Comparison of ENCODE assay signal across 21 cellular contexts in genomic region chr11:67571443-67571842, GRCh38. TPM values are rescaled to one million over a fixed set of nuclear protein-coding genes. Genes with fewer than 3 reads are reported as not detected.
A peak's percentile ranks its signal among the peaks of the same experiment; 100 is the strongest.
DNase-seq lines count a peak whose midpoint lies in the region; ATAC-seq, FAIRE-seq and TF ChIP-seq lines count a peak whose summit lies in the region.
"Had no signal": no experiment of that assay in that cellular context is flagged by ENCODE, and none has a peak within 500 bp of the region (broad histone marks: within the 10 kb centered on the region; RNA-seq: fewer than 3 reads in every experiment).

No MANE protein-coding gene starts in this region.

- H3K9me3 ChIP-seq in HepG2 (ENCODE audit: low read length) (no peaks in the 10 kb centered on the region), right lobe of liver (no peaks in the 10 kb centered on the region), mucosa of descending colon (no peaks in the 10 kb centered on the region)

- H3K27ac ChIP-seq in HepG2 (ENCODE audit: extremely low read length, insufficient read depth, low read length) (no peak overlapping the region), right lobe of liver (no peak overlapping the region), VCaP (peak overlapping the region; percentile 44; the same call in 1 of the 2 replicates)
- H3K27ac ChIP-seq: BLaER1 had no signal

- no peak overlapping the region for H3K4me3 ChIP-seq in HepG2 (replicated peaks in 1 of 3; ENCODE audit: insufficient read depth in 1 of 3, low read depth in 2 of 3, low read length in 3 of 3)
- no peak overlapping the region for H3K4me3 ChIP-seq in right lobe of liver
- no peak overlapping the region for H3K4me3 ChIP-seq in mucosa of descending colon
- H3K4me3 ChIP-seq: BLaER1, GM12878 had no signal

- no peak for FAIRE-seq in HepG2 (lab: Jason Lieb, UNC)
- FAIRE-seq: GM12878 had no signal

- intact Hi-C loops in HepG2 (cut with micrococcal nuclease; ENCODE audit: unreplicated experiment) (no loop called here), right lobe of liver (cut with DNase I) (no loop called here), mucosa of descending colon (cut with DNase I, micrococcal nuclease) (no loop called here)

- H3K27me3 ChIP-seq in HepG2 (ENCODE audit: control insufficient read depth in 1 of 2, insufficient read depth in 2 of 2, low read length in 2 of 2) (no peaks in the 10 kb centered on the region), right lobe of liver (no peaks in the 10 kb centered on the region)
- H3K27me3 ChIP-seq: BLaER1 had no signal

- in situ Hi-C loops in HepG2 (cut with HindIII; ENCODE audit: extremely low pct_ligation_motif_present, low pct_unique_long_range_greater_than_20kb): no loop called here

- H3K4me2 ChIP-seq in HepG2 (ENCODE audit: low read depth, low read length): no peak overlapping the region
- H3K4me2 ChIP-seq: BLaER1 had no signal

- peaks cover 10% of the 10 kb centered on the region for H3K4me1 ChIP-seq in HepG2 (ENCODE audit: insufficient read depth, low read length)
- H3K4me1 ChIP-seq in right lobe of liver: no peaks in the 10 kb centered on the region
- no peaks in the 10 kb centered on the region for H3K4me1 ChIP-seq in mucosa of descending colon (ENCODE audit: low read depth)

- CTCF ChIA-PET in HepG2 (lab: Yijun Ruan, JAX; ENCODE audit: low intra/inter-chr PET ratio, low total read pairs): no interaction called here

- POLR2A ChIA-PET in HepG2 (lab: Yijun Ruan, JAX): no interaction called here

- TF ChIP-seq RAD21 in HepG2 (CRISPR knock-in tag; IDR thresholded peaks at IDR 0.05): no peak

- no peak for DNase-seq in HepG2 (ENCODE audit: low spot score)
- no peak for DNase-seq in right lobe of liver
- DNase-seq in iPS-NIHi11 (ENCODE audit: low spot score): peak; percentile 0
- DNase-seq in DMS 273 treated with DMSO at 0.1 percent for 48 hours (lab: John Stamatoyannopoulos, UW): no peak
- DNase-seq in mucosa of descending colon: no peak
- DNase-seq: 8988T; CD4-positive, alpha-beta memory T cell; DND-41; EL; GOT3; H7 had no signal

- no TSS peak for BruUV-seq in HepG2 (replicated peaks; lab: Mats Ljungman, UMichigan)

- TF ChIP-seq POLR2A in HepG2 (IDR thresholded peaks at IDR 0.05; ENCODE audit: insufficient read depth in 1 of 2, low read depth in 2 of 2, low read length in 2 of 2) (no peak), right lobe of liver (IDR thresholded peaks at IDR 0.05) (no peak)

- TF ChIP-seq CTCF in HepG2 (CRISPR knock-in tag; IDR thresholded peaks at IDR 0.05) (no peak), right lobe of liver (IDR thresholded peaks at IDR 0.05) (no peak), VCaP (conservative IDR thresholded peaks at IDR 0.05) (no peak), mucosa of descending colon (IDR thresholded peaks at IDR 0.05) (no peak)

- no peak for TF ChIP-seq EP300 in HepG2 (IDR thresholded peaks at IDR 0.05; ENCODE audit: low read depth in 2 of 2, low read length in 2 of 2)
- no peak for TF ChIP-seq EP300 in HepG2 (CRISPR knock-in tag; IDR thresholded peaks at IDR 0.05; ENCODE audit: borderline replicate concordance)

- no peaks in the 10 kb centered on the region for H3K79me2 ChIP-seq in HepG2 (ENCODE audit: insufficient read depth, low read length)

- WGBS in HepG2 (ENCODE audit: low lambda C conversion rate): 38% methylated on average over 4 of the region's 6 CpGs
- WGBS in right lobe of liver (ENCODE audit: insufficient coverage, low coverage, low lambda C conversion rate, missing lambda C conversion rate): 72% methylated on average over 3 of the region's 6 CpGs

- no peak overlapping the region for H3K9ac ChIP-seq in HepG2 (ENCODE audit: insufficient read depth, low read depth, low read length)
- H3K9ac ChIP-seq: BLaER1 had no signal

- no peaks in the 10 kb centered on the region for H4K20me1 ChIP-seq in HepG2 (ENCODE audit: insufficient read depth, low read length)
- H4K20me1 ChIP-seq: BLaER1 had no signal

- no peak overlapping the region for H2AFZ ChIP-seq in HepG2 (ENCODE audit: low read length)

- no peak for ATAC-seq in HepG2
- ATAC-seq in right lobe of liver: no peak
- no peak for ATAC-seq in GM21447 (IDR thresholded peaks at IDR 0.05; ENCODE audit: unreplicated experiment)
- ATAC-seq in mucosa of descending colon: no peak
- ATAC-seq in HG03039 (IDR thresholded peaks at IDR 0.05; ENCODE audit: unreplicated experiment): no peak
- ATAC-seq: GM12878 had no signal

- H3K36me3 ChIP-seq in HepG2 (replicated peaks in 1 of 2; ENCODE audit: control insufficient read depth in 1 of 2, insufficient read depth in 2 of 2, low read length in 2 of 2) (no peaks in the 10 kb centered on the region), right lobe of liver (no peaks in the 10 kb centered on the region), mucosa of descending colon (ENCODE audit: low read depth) (no peaks in the 10 kb centered on the region)
- H3K36me3 ChIP-seq: BLaER1 had no signal

RNA-seq across cellular contexts. Expression of gene GSTP1, which starts 12.2 kb away (rescaled TPM):
- total RNA-seq in HepG2 (2016; rRNA removed; fragmentation: Illumina TruSeq; extraction: Trizol): not detected in 2 replicates
- not detected in 2 replicates for total RNA-seq in HepG2 (2016; cell fraction: cytosol; rRNA removed; fragmentation: Illumina TruSeq; extraction: Trizol; ENCODE audit: low read depth)
- not detected in 2 replicates for total RNA-seq in HepG2 (2016; cell fraction: insoluble cytoplasmic fraction; rRNA removed; fragmentation: Illumina TruSeq; extraction: Trizol)
- total RNA-seq in HepG2 (2016; cell fraction: membrane; rRNA removed; fragmentation: Illumina TruSeq; extraction: Trizol): not detected in 2 replicates
- not detected in 2 replicates for total RNA-seq in HepG2 (2016; cell fraction: nucleus; rRNA removed; fragmentation: Illumina TruSeq; extraction: Trizol)
- 0.33 TPM in 1 of 2 replicates, not detected in the other for polyA plus RNA-seq in HepG2 (2011; rRNA removed)
- polyA plus RNA-seq in HepG2 (2011; cell fraction: cytosol; rRNA removed): 0.27 and 0.32 TPM in 2 replicates
- 0.35 and 0.42 TPM in 2 replicates for polyA plus RNA-seq in HepG2 (2011; cell fraction: nucleus; rRNA removed)
- polyA plus RNA-seq in HepG2 (2012): not detected in 2 replicates
- polyA plus RNA-seq in HepG2 (2016; cell fraction: cytosol; fragmentation: Illumina TruSeq; extraction: Trizol; ENCODE audit: low read depth): not detected in 2 replicates
- polyA plus RNA-seq in HepG2 (2016; cell fraction: insoluble cytoplasmic fraction; fragmentation: Illumina TruSeq; extraction: Trizol; ENCODE audit: low read depth): not detected in 2 replicates
- polyA plus RNA-seq in HepG2 (2016; cell fraction: membrane; fragmentation: Illumina TruSeq; extraction: Trizol; ENCODE audit: low read depth): not detected in 2 replicates
- not detected in 2 replicates for polyA plus RNA-seq in HepG2 (2016; cell fraction: nucleus; fragmentation: Illumina TruSeq; extraction: Trizol; ENCODE audit: insufficient read depth, low read depth)
- 3.7 and 5.0 TPM in 2 replicates for polyA minus RNA-seq in HepG2 (2011; rRNA and poly(A)+ RNA removed; ENCODE audit: low replicate concordance)
- polyA minus RNA-seq in HepG2 (2011; cell fraction: cytosol; rRNA and poly(A)+ RNA removed): not detected in 2 replicates
- not detected in 2 replicates for polyA minus RNA-seq in HepG2 (2011; cell fraction: nucleus; rRNA and poly(A)+ RNA removed)
- total RNA-seq in right lobe of liver: 10 to 100 TPM; 16.6 to 51.4 (median 32.3) TPM
- total RNA-seq in mucosa of descending colon: 100 to 1,000 TPM; 284 to 441 (median 325) TPM

RNA-seq across cellular contexts. Expression of gene NDUFV1, which starts 35.3 kb away (rescaled TPM):
- total RNA-seq in HepG2 (2016; rRNA removed; fragmentation: Illumina TruSeq; extraction: Trizol): 137 and 140 TPM in 2 replicates
- 56.4 and 57.7 TPM in 2 replicates for total RNA-seq in HepG2 (2016; cell fraction: cytosol; rRNA removed; fragmentation: Illumina TruSeq; extraction: Trizol; ENCODE audit: low read depth)
- total RNA-seq in HepG2 (2016; cell fraction: insoluble cytoplasmic fraction; rRNA removed; fragmentation: Illumina TruSeq; extraction: Trizol): 130 and 141 TPM in 2 replicates
- 58.9 and 72.8 TPM in 2 replicates for total RNA-seq in HepG2 (2016; cell fraction: membrane; rRNA removed; fragmentation: Illumina TruSeq; extraction: Trizol)
- total RNA-seq in HepG2 (2016; cell fraction: nucleus; rRNA removed; fragmentation: Illumina TruSeq; extraction: Trizol): 73.7 and 87.9 TPM in 2 replicates
- polyA plus RNA-seq in HepG2 (2011; rRNA removed): 88.9 and 92.4 TPM in 2 replicates
- 80.9 and 124 TPM in 2 replicates for polyA plus RNA-seq in HepG2 (2011; cell fraction: cytosol; rRNA removed)
- 241 and 294 TPM in 2 replicates for polyA plus RNA-seq in HepG2 (2011; cell fraction: nucleus; rRNA removed)
- 86.7 and 89.4 TPM in 2 replicates for polyA plus RNA-seq in HepG2 (2012)
- 41.2 and 47.2 TPM in 2 replicates for polyA plus RNA-seq in HepG2 (2016; cell fraction: cytosol; fragmentation: Illumina TruSeq; extraction: Trizol; ENCODE audit: low read depth)
- 109 and 121 TPM in 2 replicates for polyA plus RNA-seq in HepG2 (2016; cell fraction: insoluble cytoplasmic fraction; fragmentation: Illumina TruSeq; extraction: Trizol; ENCODE audit: low read depth)
- polyA plus RNA-seq in HepG2 (2016; cell fraction: membrane; fragmentation: Illumina TruSeq; extraction: Trizol; ENCODE audit: low read depth): 38.1 and 45.1 TPM in 2 replicates
- polyA plus RNA-seq in HepG2 (2016; cell fraction: nucleus; fragmentation: Illumina TruSeq; extraction: Trizol; ENCODE audit: insufficient read depth, low read depth): 169 and 179 TPM in 2 replicates
- 124 and 164 TPM in 2 replicates for polyA minus RNA-seq in HepG2 (2011; rRNA and poly(A)+ RNA removed; ENCODE audit: low replicate concordance)
- 50.1 and 58.7 TPM in 2 replicates for polyA minus RNA-seq in HepG2 (2011; cell fraction: cytosol; rRNA and poly(A)+ RNA removed)
- polyA minus RNA-seq in HepG2 (2011; cell fraction: nucleus; rRNA and poly(A)+ RNA removed): 52.5 and 56.4 TPM in 2 replicates
- total RNA-seq in right lobe of liver: 100 to 1,000 TPM; 151 to 214 (median 163) TPM
- total RNA-seq in mucosa of descending colon: 100 to 1,000 TPM; 248 to 349 (median 311) TPM

RNA-seq across cellular contexts. Expression of gene CABP2, which starts 48.2 kb away (rescaled TPM):
- not detected in 2 replicates for total RNA-seq in HepG2 (2016; rRNA removed; fragmentation: Illumina TruSeq; extraction: Trizol)
- not detected in 2 replicates for total RNA-seq in HepG2 (2016; cell fraction: cytosol; rRNA removed; fragmentation: Illumina TruSeq; extraction: Trizol; ENCODE audit: low read depth)
- total RNA-seq in HepG2 (2016; cell fraction: insoluble cytoplasmic fraction; rRNA removed; fragmentation: Illumina TruSeq; extraction: Trizol): not detected in 2 replicates
- total RNA-seq in HepG2 (2016; cell fraction: membrane; rRNA removed; fragmentation: Illumina TruSeq; extraction: Trizol): not detected in 2 replicates
- total RNA-seq in HepG2 (2016; cell fraction: nucleus; rRNA removed; fragmentation: Illumina TruSeq; extraction: Trizol): not detected in 2 replicates
- not detected in 2 replicates for polyA plus RNA-seq in HepG2 (2011; rRNA removed)
- polyA plus RNA-seq in HepG2 (2011; cell fraction: cytosol; rRNA removed): not detected in 2 replicates
- not detected in 2 replicates for polyA plus RNA-seq in HepG2 (2011; cell fraction: nucleus; rRNA removed)
- not detected in 2 replicates for polyA plus RNA-seq in HepG2 (2012)
- not detected in 2 replicates for polyA plus RNA-seq in HepG2 (2016; cell fraction: cytosol; fragmentation: Illumina TruSeq; extraction: Trizol; ENCODE audit: low read depth)
- polyA plus RNA-seq in HepG2 (2016; cell fraction: insoluble cytoplasmic fraction; fragmentation: Illumina TruSeq; extraction: Trizol; ENCODE audit: low read depth): not detected in 2 replicates
- polyA plus RNA-seq in HepG2 (2016; cell fraction: membrane; fragmentation: Illumina TruSeq; extraction: Trizol; ENCODE audit: low read depth): not detected in 2 replicates
- polyA plus RNA-seq in HepG2 (2016; cell fraction: nucleus; fragmentation: Illumina TruSeq; extraction: Trizol; ENCODE audit: insufficient read depth, low read depth): not detected in 2 replicates
- not detected in 2 replicates for polyA minus RNA-seq in HepG2 (2011; rRNA and poly(A)+ RNA removed; ENCODE audit: low replicate concordance)
- not detected in 2 replicates for polyA minus RNA-seq in HepG2 (2011; cell fraction: cytosol; rRNA and poly(A)+ RNA removed)
- polyA minus RNA-seq in HepG2 (2011; cell fraction: nucleus; rRNA and poly(A)+ RNA removed): not detected in 2 replicates
- not detected for total RNA-seq in right lobe of liver
- not detected for total RNA-seq in mucosa of descending colon
- total RNA-seq: A673; CD4-positive, alpha-beta memory T cell; G401; GM12878; H7; HT-29 had no signal
- polyA plus RNA-seq: AG04450; CD14-positive monocyte; CD4-positive, alpha-beta memory T cell; GM12878 had no signal

RNA-seq across cellular contexts. Expression of gene NUDT8, which starts 58.3 kb away (rescaled TPM):
- total RNA-seq in HepG2 (2016; rRNA removed; fragmentation: Illumina TruSeq; extraction: Trizol): 18.0 and 25.8 TPM in 2 replicates
- total RNA-seq in HepG2 (2016; cell fraction: cytosol; rRNA removed; fragmentation: Illumina TruSeq; extraction: Trizol; ENCODE audit: low read depth): 20.3 and 23.2 TPM in 2 replicates
- 15.4 and 25.8 TPM in 2 replicates for total RNA-seq in HepG2 (2016; cell fraction: insoluble cytoplasmic fraction; rRNA removed; fragmentation: Illumina TruSeq; extraction: Trizol)
- total RNA-seq in HepG2 (2016; cell fraction: membrane; rRNA removed; fragmentation: Illumina TruSeq; extraction: Trizol): 20.1 and 24.5 TPM in 2 replicates
- total RNA-seq in HepG2 (2016; cell fraction: nucleus; rRNA removed; fragmentation: Illumina TruSeq; extraction: Trizol): 14.1 and 16.1 TPM in 2 replicates
- 6.7 and 7.8 TPM in 2 replicates for polyA plus RNA-seq in HepG2 (2011; rRNA removed)
- 4.9 and 12.5 TPM in 2 replicates for polyA plus RNA-seq in HepG2 (2011; cell fraction: cytosol; rRNA removed)
- polyA plus RNA-seq in HepG2 (2011; cell fraction: nucleus; rRNA removed): 38.1 and 38.7 TPM in 2 replicates
- 13.5 and 13.9 TPM in 2 replicates for polyA plus RNA-seq in HepG2 (2012)
- 26.1 and 30.7 TPM in 2 replicates for polyA plus RNA-seq in HepG2 (2016; cell fraction: cytosol; fragmentation: Illumina TruSeq; extraction: Trizol; ENCODE audit: low read depth)
- 20.3 and 26.5 TPM in 2 replicates for polyA plus RNA-seq in HepG2 (2016; cell fraction: insoluble cytoplasmic fraction; fragmentation: Illumina TruSeq; extraction: Trizol; ENCODE audit: low read depth)
- 20.2 and 22.8 TPM in 2 replicates for polyA plus RNA-seq in HepG2 (2016; cell fraction: membrane; fragmentation: Illumina TruSeq; extraction: Trizol; ENCODE audit: low read depth)
- 27.4 and 28.8 TPM in 2 replicates for polyA plus RNA-seq in HepG2 (2016; cell fraction: nucleus; fragmentation: Illumina TruSeq; extraction: Trizol; ENCODE audit: insufficient read depth, low read depth)
- 11.2 and 17.2 TPM in 2 replicates for polyA minus RNA-seq in HepG2 (2011; rRNA and poly(A)+ RNA removed; ENCODE audit: low replicate concordance)
- 5.1 and 6.1 TPM in 2 replicates for polyA minus RNA-seq in HepG2 (2011; cell fraction: cytosol; rRNA and poly(A)+ RNA removed)
- polyA minus RNA-seq in HepG2 (2011; cell fraction: nucleus; rRNA and poly(A)+ RNA removed): 11.8 and 16.4 TPM in 2 replicates
- total RNA-seq in right lobe of liver: 10 to 100 TPM; 12.7 to 31.4 (median 18.3) TPM
- total RNA-seq in mucosa of descending colon: 10 to 100 TPM; 17.3 to 34.6 (median 23.1) TPM

Comparison
In these comparisons a context has a peak if more than half of its experiments do, and no peak if none do; other contexts are left out.
1. RNA of gene GSTP1, which starts 12.2 kb away (total RNA-seq): 284 to 441 TPM in mucosa of descending colon and 16.6 to 51.4 TPM in right lobe of liver; not detected in HepG2; every median in the first group is over 10 times any median in the second.